In the genomic region with DNA sequence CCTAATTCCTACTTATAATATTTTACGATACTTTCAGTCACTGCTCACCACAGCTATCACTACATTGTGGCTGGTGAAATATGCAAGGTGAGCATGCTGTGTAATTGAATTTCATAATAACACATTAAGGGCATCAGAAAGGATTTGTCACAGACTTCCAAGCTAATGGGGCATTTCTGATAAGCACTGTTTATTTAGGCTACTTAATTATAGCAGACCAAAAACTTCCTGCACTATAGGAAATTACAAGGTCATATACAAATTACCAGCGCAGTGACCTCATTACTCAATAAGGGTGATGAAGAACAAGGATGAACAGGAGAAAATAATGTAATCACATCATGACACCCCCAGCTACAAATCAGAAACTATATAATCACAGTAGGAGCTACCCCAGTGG, we compare ENCODE assay signal across 15 cellular contexts.
A peak's percentile ranks its signal among the peaks of the same experiment; 100 is the strongest.
DNase-seq lines count a peak whose midpoint lies in the region; ATAC-seq and TF ChIP-seq lines count a peak whose summit lies in the region.
"Had no signal": no experiment of that assay in that cellular context is flagged by ENCODE, and none has a peak within 500 bp of the region (broad histone marks: within the 10 kb centered on the region; RNA-seq: fewer than 3 reads in every experiment).

No MANE protein-coding gene starts in this region.

- DNase-seq in NCI-H748 (lab: John Stamatoyannopoulos, UW; ENCODE audit: unreplicated experiment) (peak; percentile 7), NCI-H748 treated with DMSO at 0.1 percent for 48 hours (lab: John Stamatoyannopoulos, UW) (no peak), NCI-H146 treated with DMSO at 0.1 percent for 48 hours (lab: John Stamatoyannopoulos, UW; ENCODE audit: unreplicated experiment) (peak; percentile 85)
- DNase-seq in stimulated activated CD4-positive, alpha-beta T cell treated with anti-CD3 and anti-CD28 coated beads, Interleukin-4, amount 100 ng/mL, for 24 hours = no peak
- DNase-seq in stimulated activated CD4-positive, alpha-beta T cell treated with anti-CD3 and anti-CD28 coated beads, Interleukin-4, amount 100 ng/mL, for 4 hours = no peak
- DNase-seq: Caco-2; CD4-positive, CD25-positive, alpha-beta regulatory T cell; CD8-positive, alpha-beta T cell; DMS153; DND-41; GM23248; H7; HCEC 1CT had no signal

- no peak for ATAC-seq in SK-N-SH treated with all-trans-retinoic acid at 6 μM for 48 hours
- no peak for ATAC-seq in HG02678 (IDR thresholded peaks at IDR 0.05; ENCODE audit: unreplicated experiment)
- ATAC-seq: CD8-positive, alpha-beta T cell had no signal

TF ChIP-seq in SK-N-SH treated with all-trans-retinoic acid at 6 μM for 48 hours, 23 proteins besides CTCF, POLR2A, EP300 and RAD21:
- TF ChIP-seq SNAI2 (CRISPR knock-in tag; IDR thresholded peaks at IDR 0.05) = no peak
- peak; percentile 68 for TF ChIP-seq TSHZ2 (CRISPR knock-in tag; IDR thresholded peaks at IDR 0.05)

Comparison
In these comparisons a context has a peak if more than half of its experiments do, and no peak if none do; other contexts are left out.
1. DNase-seq: peak in NCI-H748 (single experiment) and NCI-H146 treated with DMSO at 0.1 percent for 48 hours (single experiment); none in NCI-H748 treated with DMSO at 0.1 percent for 48 hours (single experiment), stimulated activated CD4-positive, alpha-beta T cell treated with anti-CD3 and anti-CD28 coated beads, Interleukin-4, amount 100 ng/mL, for 24 hours (single experiment) and stimulated activated CD4-positive, alpha-beta T cell treated with anti-CD3 and anti-CD28 coated beads, Interleukin-4, amount 100 ng/mL, for 4 hours (0 of 2).